8 cellular contexts compared by ENCODE assay signal in the genomic region with DNA sequence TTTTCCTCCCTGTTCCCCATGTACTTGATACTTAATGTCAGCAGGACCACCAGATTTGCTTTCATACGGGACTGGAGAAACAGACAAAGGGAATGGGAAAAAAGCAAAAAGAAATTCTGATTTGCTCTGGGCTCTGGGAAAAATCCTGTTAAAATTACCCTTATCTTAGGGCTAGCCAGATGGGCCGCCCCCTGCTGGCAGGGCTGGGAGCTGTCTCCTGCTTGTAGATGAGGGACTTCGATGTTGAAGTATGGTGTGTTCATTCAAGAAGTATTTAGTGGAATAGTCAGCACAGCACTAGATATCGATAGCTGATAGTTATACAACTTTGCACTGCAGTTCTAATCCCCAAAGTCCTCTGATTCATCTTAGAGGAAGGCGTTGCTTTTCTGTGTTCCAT. TPM values are rescaled to one million over a fixed set of nuclear protein-coding genes. Genes with fewer than 3 reads are reported as not detected.
DNase-seq lines count a peak whose midpoint lies in the region; ATAC-seq and TF ChIP-seq lines count a peak whose summit lies in the region.

No MANE protein-coding gene starts in this region.

- H3K4me3 Mint-ChIP-seq in CD8-positive, alpha-beta T cell, result no peak overlapping the region
- no peak overlapping the region for H3K4me3 Mint-ChIP-seq in naive B cell
- H3K4me3 Mint-ChIP-seq in stimulated activated memory B cell treated with anti-CD40 and anti-IgM and Interleukin-4, amounts not matched to agents 10 μg/mL and 1 μg/mL and 100 μg/mL, for 72 hours, result no peak overlapping the region

- CTCF ChIA-PET in CD8-positive, alpha-beta T cell (lab: Charles Lee), result interaction anchor here (0.5 to 9.8 kb wide), 27 partner anchors 9 to 1785 kb away, joined by 3 to 220 read pairs (median 4); a partner anchor contains a TSS

- H3K4me1 ChIP-seq in CD8-positive, alpha-beta T cell (ENCODE audit: insufficient read depth, low read length), result peaks cover 7% of the 10 kb centered on the region
- H3K4me1 ChIP-seq in tibial artery, result peaks cover 0 to 3% (median 0%) of the 10 kb centered on the region in 4 donors

- peak; percentile 57 for TF ChIP-seq CTCF in CD8-positive, alpha-beta T cell (IDR thresholded peaks at IDR 0.05)
- peak; percentile 41 to 53 for TF ChIP-seq CTCF in tibial artery (IDR thresholded peaks at IDR 0.05)

- POLR2A ChIA-PET in CD8-positive, alpha-beta T cell (lab: Charles Lee), result interaction anchor here (0.9 kb wide), 1 partner anchor 103 kb away, joined by 4 read pairs; no protein-coding TSS in a partner anchor

- no peaks in the 10 kb centered on the region for H3K9me3 Mint-ChIP-seq in CD8-positive, alpha-beta T cell
- H3K9me3 Mint-ChIP-seq in naive B cell, result peaks cover 0 to 3% (median 0%) of the 10 kb centered on the region in 7 donors
- no peaks in the 10 kb centered on the region for H3K9me3 Mint-ChIP-seq in stimulated activated memory B cell treated with anti-CD40 and anti-IgM and Interleukin-4, amounts not matched to agents 10 μg/mL and 1 μg/mL and 100 μg/mL, for 72 hours

- H3K4me3 ChIP-seq in CD8-positive, alpha-beta T cell (ENCODE audit: low read depth, low read length), result no peak overlapping the region
- no peak overlapping the region for H3K4me3 ChIP-seq in tibial artery

- H3K27me3 ChIP-seq in CD8-positive, alpha-beta T cell (ENCODE audit: insufficient read depth, low read length), result no peaks in the 10 kb centered on the region
- H3K27me3 ChIP-seq in tibial artery, result no peaks in the 10 kb centered on the region

- no peak for ATAC-seq in CD8-positive, alpha-beta T cell
- ATAC-seq in naive B cell (ENCODE audit: low read depth in 2 of 2), result no peak
- ATAC-seq in stimulated activated memory B cell treated with anti-CD40 and anti-IgM and Interleukin-4, amounts not matched to agents 10 μg/mL and 1 μg/mL and 100 μg/mL, for 72 hours, result no peak

- no peak overlapping the region for H3K27ac Mint-ChIP-seq in CD8-positive, alpha-beta T cell
- peak overlapping the region in 1 of 6 donors; percentile 37 for H3K27ac Mint-ChIP-seq in naive B cell
- no peak overlapping the region for H3K27ac Mint-ChIP-seq in stimulated activated memory B cell treated with anti-CD40 and anti-IgM and Interleukin-4, amounts not matched to agents 10 μg/mL and 1 μg/mL and 100 μg/mL, for 72 hours

- H3K4me1 Mint-ChIP-seq in CD8-positive, alpha-beta T cell (ENCODE audit: low read depth), result peaks cover 13% of the 10 kb centered on the region
- H3K4me1 Mint-ChIP-seq in naive B cell, result peaks cover 15 to 25% (median 15%) of the 10 kb centered on the region in 3 donors
- peaks cover 16% of the 10 kb centered on the region for H3K4me1 Mint-ChIP-seq in stimulated activated memory B cell treated with anti-CD40 and anti-IgM and Interleukin-4, amounts not matched to agents 10 μg/mL and 1 μg/mL and 100 μg/mL, for 72 hours

- intact Hi-C loops in CD8-positive, alpha-beta T cell (cut with DNase I, micrococcal nuclease), result loop anchor here (1.0 to 10.0 kb wide), 6 partner anchors 31 to 423 kb away; no protein-coding TSS in a partner anchor
- intact Hi-C loops in tibial artery (cut with DNase I; ENCODE audit: low total_unique reads), result loop anchor here (10.0 kb wide), 1 partner anchor 93 kb away; no protein-coding TSS in a partner anchor

- peaks cover 36% of the 10 kb centered on the region for H3K36me3 Mint-ChIP-seq in CD8-positive, alpha-beta T cell
- H3K36me3 Mint-ChIP-seq in naive B cell, result peaks cover 0 to 5% of the 10 kb centered on the region in 2 donors
- peaks cover 20% of the 10 kb centered on the region for H3K36me3 Mint-ChIP-seq in stimulated activated memory B cell treated with anti-CD40 and anti-IgM and Interleukin-4, amounts not matched to agents 10 μg/mL and 1 μg/mL and 100 μg/mL, for 72 hours

- H3K36me3 ChIP-seq in CD8-positive, alpha-beta T cell (ENCODE audit: insufficient read depth, low read length), result peaks cover 8% of the 10 kb centered on the region
- H3K36me3 ChIP-seq in tibial artery, result peaks cover 5 to 55% (median 37%) of the 10 kb centered on the region in 3 donors

- peak; percentile 7 to 65 (median 51) for DNase-seq in CD8-positive, alpha-beta T cell
- DNase-seq in HuH-7 (ENCODE audit: low spot score) (peak; percentile 33), naive B cell (peak; percentile 40), tibial artery (peak in 1 of 2 donors; percentile 31), globus pallidus (ENCODE audit: low spot score) (no peak)
- DNase-seq in activated CD4-positive, alpha-beta T cell treated with anti-CD3 and anti-CD28 coated beads for 4 hours, result peak; percentile 41 to 50
- DNase-seq in effector CD4-positive, alpha-beta T cell, result peak; percentile 49

- no peaks in the 10 kb centered on the region for H3K9me3 ChIP-seq in CD8-positive, alpha-beta T cell (ENCODE audit: low read length)
- no peaks in the 10 kb centered on the region for H3K9me3 ChIP-seq in tibial artery

- H3K27me3 Mint-ChIP-seq in CD8-positive, alpha-beta T cell (ENCODE audit: low read depth), result no peaks in the 10 kb centered on the region
- H3K27me3 Mint-ChIP-seq in naive B cell, result no peaks in the 10 kb centered on the region
- no peaks in the 10 kb centered on the region for H3K27me3 Mint-ChIP-seq in stimulated activated memory B cell treated with anti-CD40 and anti-IgM and Interleukin-4, amounts not matched to agents 10 μg/mL and 1 μg/mL and 100 μg/mL, for 72 hours

- no peak overlapping the region for H3K27ac ChIP-seq in CD8-positive, alpha-beta T cell (ENCODE audit: low read depth, low read length)
- no peak overlapping the region for H3K27ac ChIP-seq in tibial artery

RNA-seq across cellular contexts. Expression of a gene that starts 45.8 kb away (rescaled TPM):
- total RNA-seq in CD8-positive, alpha-beta T cell, result 1 to 10 TPM; 2.1 to 2.4 TPM
- 1 to 10 TPM in 2 of 6 donors, under 1 TPM in 3, not detected in 1; 0.31 to 2.1 (median 0.70) TPM for polyA plus RNA-seq in naive B cell (ENCODE audit: low read depth in 6 of 6)
